Comparison of ENCODE assay signal across 1 cellular context in genomic region chr14:75875958-75876357, GRCh38.
TF ChIP-seq lines count a peak whose summit lies in the region.

No MANE protein-coding gene starts in this region.

TF ChIP-seq in GM23338, 12 proteins besides CTCF, POLR2A, EP300 and RAD21 (continued from another document):
- TF ChIP-seq JUNB (IDR thresholded peaks at IDR 0.05; ENCODE audit: unreplicated experiment) (no peak), CREB1 (CRISPR knock-in tag; IDR thresholded peaks at IDR 0.05; ENCODE audit: low read depth) (no peak), EZH2 (IDR thresholded peaks at IDR 0.05; ENCODE audit: low read depth, unreplicated experiment) (no peak), REST (IDR thresholded peaks at IDR 0.05; ENCODE audit: unreplicated experiment) (no peak), EZH2phosphoT487 (IDR thresholded peaks at IDR 0.05; ENCODE audit: unreplicated experiment) (no peak), NANOG (IDR thresholded peaks at IDR 0.05; ENCODE audit: borderline replicate concordance) (no peak), ZNF114 (CRISPR knock-in tag; IDR thresholded peaks at IDR 0.05) (no peak), POLR2AphosphoS5 (IDR thresholded peaks at IDR 0.05; ENCODE audit: low read depth) (no peak), STAT1 (IDR thresholded peaks at IDR 0.05; ENCODE audit: unreplicated experiment) (no peak)
